4 cellular contexts compared by ENCODE assay signal in the genomic region with DNA sequence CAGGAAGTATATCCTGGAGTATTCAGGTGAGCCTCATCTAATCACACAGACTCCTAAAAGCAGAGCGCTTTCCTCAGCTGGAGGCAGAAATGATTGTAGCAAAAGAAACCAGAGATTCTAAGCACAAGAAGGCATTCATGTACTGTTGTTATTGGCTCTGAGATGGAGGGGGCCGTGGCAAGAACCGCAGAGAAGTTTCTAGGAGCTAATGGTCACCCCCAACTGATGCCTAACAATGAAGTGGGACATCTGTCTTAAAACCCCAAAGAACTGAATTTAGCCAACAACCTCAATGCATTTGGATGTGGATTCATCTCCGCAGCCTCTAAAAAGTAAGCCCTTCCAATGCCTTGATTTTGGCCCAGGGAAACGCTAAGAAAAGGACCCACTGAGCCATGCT.
TF ChIP-seq lines count a peak whose summit lies in the region.

No MANE protein-coding gene starts in this region.

TF ChIP-seq in GM23338, 12 proteins besides CTCF, POLR2A, EP300 and RAD21 (continues in another document):
- TF ChIP-seq, protein P1, sequence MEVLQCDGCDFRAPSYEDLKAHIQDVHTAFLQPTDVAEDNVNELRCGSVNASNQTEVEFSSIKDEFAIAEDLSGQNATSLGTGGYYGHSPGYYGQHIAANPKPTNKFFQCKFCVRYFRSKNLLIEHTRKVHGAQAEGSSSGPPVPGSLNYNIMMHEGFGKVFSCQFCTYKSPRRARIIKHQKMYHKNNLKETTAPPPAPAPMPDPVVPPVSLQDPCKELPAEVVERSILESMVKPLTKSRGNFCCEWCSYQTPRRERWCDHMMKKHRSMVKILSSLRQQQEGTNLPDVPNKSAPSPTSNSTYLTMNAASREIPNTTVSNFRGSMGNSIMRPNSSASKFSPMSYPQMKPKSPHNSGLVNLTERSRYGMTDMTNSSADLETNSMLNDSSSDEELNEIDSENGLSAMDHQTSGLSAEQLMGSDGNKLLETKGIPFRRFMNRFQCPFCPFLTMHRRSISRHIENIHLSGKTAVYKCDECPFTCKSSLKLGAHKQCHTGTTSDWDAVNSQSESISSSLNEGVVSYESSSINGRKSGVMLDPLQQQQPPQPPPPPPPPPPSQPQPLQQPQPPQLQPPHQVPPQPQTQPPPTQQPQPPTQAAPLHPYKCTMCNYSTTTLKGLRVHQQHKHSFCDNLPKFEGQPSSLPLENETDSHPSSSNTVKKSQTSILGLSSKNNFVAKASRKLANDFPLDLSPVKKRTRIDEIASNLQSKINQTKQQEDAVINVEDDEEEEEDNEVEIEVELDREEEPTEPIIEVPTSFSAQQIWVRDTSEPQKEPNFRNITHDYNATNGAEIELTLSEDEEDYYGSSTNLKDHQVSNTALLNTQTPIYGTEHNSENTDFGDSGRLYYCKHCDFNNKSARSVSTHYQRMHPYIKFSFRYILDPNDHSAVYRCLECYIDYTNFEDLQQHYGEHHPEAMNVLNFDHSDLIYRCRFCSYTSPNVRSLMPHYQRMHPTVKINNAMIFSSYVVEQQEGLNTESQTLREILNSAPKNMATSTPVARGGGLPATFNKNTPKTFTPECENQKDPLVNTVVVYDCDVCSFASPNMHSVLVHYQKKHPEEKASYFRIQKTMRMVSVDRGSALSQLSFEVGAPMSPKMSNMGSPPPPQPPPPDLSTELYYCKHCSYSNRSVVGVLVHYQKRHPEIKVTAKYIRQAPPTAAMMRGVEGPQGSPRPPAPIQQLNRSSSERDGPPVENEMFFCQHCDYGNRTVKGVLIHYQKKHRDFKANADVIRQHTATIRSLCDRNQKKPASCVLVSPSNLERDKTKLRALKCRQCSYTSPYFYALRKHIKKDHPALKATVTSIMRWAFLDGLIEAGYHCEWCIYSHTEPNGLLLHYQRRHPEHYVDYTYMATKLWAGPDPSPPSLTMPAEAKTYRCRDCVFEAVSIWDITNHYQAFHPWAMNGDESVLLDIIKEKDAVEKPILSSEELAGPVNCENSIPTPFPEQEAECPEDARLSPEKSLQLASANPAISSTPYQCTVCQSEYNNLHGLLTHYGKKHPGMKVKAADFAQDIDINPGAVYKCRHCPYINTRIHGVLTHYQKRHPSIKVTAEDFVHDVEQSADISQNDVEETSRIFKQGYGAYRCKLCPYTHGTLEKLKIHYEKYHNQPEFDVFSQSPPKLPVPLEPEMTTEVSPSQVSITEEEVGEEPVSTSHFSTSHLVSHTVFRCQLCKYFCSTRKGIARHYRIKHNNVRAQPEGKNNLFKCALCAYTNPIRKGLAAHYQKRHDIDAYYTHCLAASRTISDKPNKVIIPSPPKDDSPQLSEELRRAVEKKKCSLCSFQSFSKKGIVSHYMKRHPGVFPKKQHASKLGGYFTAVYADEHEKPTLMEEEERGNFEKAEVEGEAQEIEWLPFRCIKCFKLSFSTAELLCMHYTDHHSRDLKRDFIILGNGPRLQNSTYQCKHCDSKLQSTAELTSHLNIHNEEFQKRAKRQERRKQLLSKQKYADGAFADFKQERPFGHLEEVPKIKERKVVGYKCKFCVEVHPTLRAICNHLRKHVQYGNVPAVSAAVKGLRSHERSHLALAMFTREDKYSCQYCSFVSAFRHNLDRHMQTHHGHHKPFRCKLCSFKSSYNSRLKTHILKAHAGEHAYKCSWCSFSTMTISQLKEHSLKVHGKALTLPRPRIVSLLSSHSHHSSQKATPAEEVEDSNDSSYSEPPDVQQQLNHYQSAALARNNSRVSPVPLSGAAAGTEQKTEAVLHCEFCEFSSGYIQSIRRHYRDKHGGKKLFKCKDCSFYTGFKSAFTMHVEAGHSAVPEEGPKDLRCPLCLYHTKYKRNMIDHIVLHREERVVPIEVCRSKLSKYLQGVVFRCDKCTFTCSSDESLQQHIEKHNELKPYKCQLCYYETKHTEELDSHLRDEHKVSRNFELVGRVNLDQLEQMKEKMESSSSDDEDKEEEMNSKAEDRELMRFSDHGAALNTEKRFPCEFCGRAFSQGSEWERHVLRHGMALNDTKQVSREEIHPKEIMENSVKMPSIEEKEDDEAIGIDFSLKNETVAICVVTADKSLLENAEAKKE (CRISPR knock-in tag; IDR thresholded peaks at IDR 0.05) = no peak

TF ChIP-seq in WTC11, 78 proteins besides CTCF, POLR2A, EP300 and RAD21 (continues in another document):
- no peak for TF ChIP-seq ZBTB21 (CRISPR knock-in tag; IDR thresholded peaks at IDR 0.05; ENCODE audit: borderline replicate concordance)
- no peak for TF ChIP-seq ZNF263 (CRISPR knock-in tag; IDR thresholded peaks at IDR 0.05; ENCODE audit: low read depth)
- TF ChIP-seq, protein P2, sequence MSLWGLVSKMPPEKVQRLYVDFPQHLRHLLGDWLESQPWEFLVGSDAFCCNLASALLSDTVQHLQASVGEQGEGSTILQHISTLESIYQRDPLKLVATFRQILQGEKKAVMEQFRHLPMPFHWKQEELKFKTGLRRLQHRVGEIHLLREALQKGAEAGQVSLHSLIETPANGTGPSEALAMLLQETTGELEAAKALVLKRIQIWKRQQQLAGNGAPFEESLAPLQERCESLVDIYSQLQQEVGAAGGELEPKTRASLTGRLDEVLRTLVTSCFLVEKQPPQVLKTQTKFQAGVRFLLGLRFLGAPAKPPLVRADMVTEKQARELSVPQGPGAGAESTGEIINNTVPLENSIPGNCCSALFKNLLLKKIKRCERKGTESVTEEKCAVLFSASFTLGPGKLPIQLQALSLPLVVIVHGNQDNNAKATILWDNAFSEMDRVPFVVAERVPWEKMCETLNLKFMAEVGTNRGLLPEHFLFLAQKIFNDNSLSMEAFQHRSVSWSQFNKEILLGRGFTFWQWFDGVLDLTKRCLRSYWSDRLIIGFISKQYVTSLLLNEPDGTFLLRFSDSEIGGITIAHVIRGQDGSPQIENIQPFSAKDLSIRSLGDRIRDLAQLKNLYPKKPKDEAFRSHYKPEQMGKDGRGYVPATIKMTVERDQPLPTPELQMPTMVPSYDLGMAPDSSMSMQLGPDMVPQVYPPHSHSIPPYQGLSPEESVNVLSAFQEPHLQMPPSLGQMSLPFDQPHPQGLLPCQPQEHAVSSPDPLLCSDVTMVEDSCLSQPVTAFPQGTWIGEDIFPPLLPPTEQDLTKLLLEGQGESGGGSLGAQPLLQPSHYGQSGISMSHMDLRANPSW (CRISPR knock-in tag; conservative IDR thresholded peaks at IDR 0.05; ENCODE audit: low read depth) = no peak
- TF ChIP-seq, protein P3, sequence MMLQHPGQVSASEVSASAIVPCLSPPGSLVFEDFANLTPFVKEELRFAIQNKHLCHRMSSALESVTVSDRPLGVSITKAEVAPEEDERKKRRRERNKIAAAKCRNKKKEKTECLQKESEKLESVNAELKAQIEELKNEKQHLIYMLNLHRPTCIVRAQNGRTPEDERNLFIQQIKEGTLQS (CRISPR knock-in tag; conservative IDR thresholded peaks at IDR 0.05) = no peak

TF ChIP-seq in H1, 55 proteins besides CTCF, POLR2A, EP300 and RAD21:
- TF ChIP-seq NRF1 (IDR thresholded peaks at IDR 0.05; ENCODE audit: low read depth, low read length) = no peak
- TF ChIP-seq SP4 (IDR thresholded peaks at IDR 0.05; ENCODE audit: low read length) = no peak
- TF ChIP-seq SRF (IDR thresholded peaks at IDR 0.05; ENCODE audit: low read depth, low read length) = no peak
- no peak for TF ChIP-seq SAP30 (IDR thresholded peaks at IDR 0.05; ENCODE audit: insufficient read depth, insufficient replicate concordance, low read length)
TF ChIP-seq in H1: peak in this region for 0.

TF ChIP-seq in HepG2, 621 proteins besides CTCF, POLR2A, EP300 and RAD21:
- no peak for TF ChIP-seq ZNF432 (CRISPR knock-in tag; IDR thresholded peaks at IDR 0.05; ENCODE audit: borderline replicate concordance)
- TF ChIP-seq RBM39 (IDR thresholded peaks at IDR 0.05; ENCODE audit: low read depth, low read length, poor library complexity, severe bottlenecking) = no peak
- TF ChIP-seq, protein P4, sequence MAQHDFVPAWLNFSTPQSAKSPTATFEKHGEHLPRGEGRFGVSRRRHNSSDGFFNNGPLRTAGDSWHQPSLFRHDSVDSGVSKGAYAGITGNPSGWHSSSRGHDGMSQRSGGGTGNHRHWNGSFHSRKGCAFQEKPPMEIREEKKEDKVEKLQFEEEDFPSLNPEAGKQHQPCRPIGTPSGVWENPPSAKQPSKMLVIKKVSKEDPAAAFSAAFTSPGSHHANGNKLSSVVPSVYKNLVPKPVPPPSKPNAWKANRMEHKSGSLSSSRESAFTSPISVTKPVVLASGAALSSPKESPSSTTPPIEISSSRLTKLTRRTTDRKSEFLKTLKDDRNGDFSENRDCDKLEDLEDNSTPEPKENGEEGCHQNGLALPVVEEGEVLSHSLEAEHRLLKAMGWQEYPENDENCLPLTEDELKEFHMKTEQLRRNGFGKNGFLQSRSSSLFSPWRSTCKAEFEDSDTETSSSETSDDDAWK (CRISPR knock-in tag; IDR thresholded peaks at IDR 0.05) = no peak
- no peak for TF ChIP-seq ZNF557 (CRISPR knock-in tag; IDR thresholded peaks at IDR 0.05)
- no peak for TF ChIP-seq ZNF10 (CRISPR knock-in tag; IDR thresholded peaks at IDR 0.05; ENCODE audit: borderline replicate concordance, low read depth)
- TF ChIP-seq ZFX (CRISPR knock-in tag; IDR thresholded peaks at IDR 0.05; ENCODE audit: low read depth) = no peak
- TF ChIP-seq, protein P5, sequence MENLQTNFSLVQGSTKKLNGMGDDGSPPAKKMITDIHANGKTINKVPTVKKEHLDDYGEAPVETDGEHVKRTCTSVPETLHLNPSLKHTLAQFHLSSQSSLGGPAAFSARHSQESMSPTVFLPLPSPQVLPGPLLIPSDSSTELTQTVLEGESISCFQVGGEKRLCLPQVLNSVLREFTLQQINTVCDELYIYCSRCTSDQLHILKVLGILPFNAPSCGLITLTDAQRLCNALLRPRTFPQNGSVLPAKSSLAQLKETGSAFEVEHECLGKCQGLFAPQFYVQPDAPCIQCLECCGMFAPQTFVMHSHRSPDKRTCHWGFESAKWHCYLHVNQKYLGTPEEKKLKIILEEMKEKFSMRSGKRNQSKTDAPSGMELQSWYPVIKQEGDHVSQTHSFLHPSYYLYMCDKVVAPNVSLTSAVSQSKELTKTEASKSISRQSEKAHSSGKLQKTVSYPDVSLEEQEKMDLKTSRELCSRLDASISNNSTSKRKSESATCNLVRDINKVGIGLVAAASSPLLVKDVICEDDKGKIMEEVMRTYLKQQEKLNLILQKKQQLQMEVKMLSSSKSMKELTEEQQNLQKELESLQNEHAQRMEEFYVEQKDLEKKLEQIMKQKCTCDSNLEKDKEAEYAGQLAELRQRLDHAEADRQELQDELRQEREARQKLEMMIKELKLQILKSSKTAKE (CRISPR knock-in tag; IDR thresholded peaks at IDR 0.05; ENCODE audit: borderline replicate concordance) = no peak
- no peak for TF ChIP-seq IRX3 (CRISPR knock-in tag; IDR thresholded peaks at IDR 0.05; ENCODE audit: borderline replicate concordance, low read depth)
- TF ChIP-seq U2AF1 (optimal IDR thresholded peaks at IDR 0.05; ENCODE audit: low read depth, low read length) = no peak
- TF ChIP-seq ZNF501 (CRISPR knock-in tag; IDR thresholded peaks at IDR 0.05) = no peak
- TF ChIP-seq, protein P6, sequence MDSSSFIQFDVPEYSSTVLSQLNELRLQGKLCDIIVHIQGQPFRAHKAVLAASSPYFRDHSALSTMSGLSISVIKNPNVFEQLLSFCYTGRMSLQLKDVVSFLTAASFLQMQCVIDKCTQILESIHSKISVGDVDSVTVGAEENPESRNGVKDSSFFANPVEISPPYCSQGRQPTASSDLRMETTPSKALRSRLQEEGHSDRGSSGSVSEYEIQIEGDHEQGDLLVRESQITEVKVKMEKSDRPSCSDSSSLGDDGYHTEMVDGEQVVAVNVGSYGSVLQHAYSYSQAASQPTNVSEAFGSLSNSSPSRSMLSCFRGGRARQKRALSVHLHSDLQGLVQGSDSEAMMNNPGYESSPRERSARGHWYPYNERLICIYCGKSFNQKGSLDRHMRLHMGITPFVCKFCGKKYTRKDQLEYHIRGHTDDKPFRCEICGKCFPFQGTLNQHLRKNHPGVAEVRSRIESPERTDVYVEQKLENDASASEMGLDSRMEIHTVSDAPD (CRISPR knock-in tag; IDR thresholded peaks at IDR 0.05) = no peak
- TF ChIP-seq ZNF569 (CRISPR knock-in tag; IDR thresholded peaks at IDR 0.05; ENCODE audit: borderline replicate concordance) = no peak
- TF ChIP-seq SMAD3 (CRISPR knock-in tag; IDR thresholded peaks at IDR 0.05) = no peak
- no peak for TF ChIP-seq STAT5B (CRISPR knock-in tag; IDR thresholded peaks at IDR 0.05)
- TF ChIP-seq MZF1 (CRISPR knock-in tag; IDR thresholded peaks at IDR 0.05; ENCODE audit: borderline replicate concordance) = no peak
- TF ChIP-seq ZNF564 (CRISPR knock-in tag; IDR thresholded peaks at IDR 0.05) = no peak
- no peak for TF ChIP-seq ZSCAN31 (CRISPR knock-in tag; IDR thresholded peaks at IDR 0.05; ENCODE audit: low read depth)
